1 cellular context compared by ENCODE assay signal in the genomic region with DNA sequence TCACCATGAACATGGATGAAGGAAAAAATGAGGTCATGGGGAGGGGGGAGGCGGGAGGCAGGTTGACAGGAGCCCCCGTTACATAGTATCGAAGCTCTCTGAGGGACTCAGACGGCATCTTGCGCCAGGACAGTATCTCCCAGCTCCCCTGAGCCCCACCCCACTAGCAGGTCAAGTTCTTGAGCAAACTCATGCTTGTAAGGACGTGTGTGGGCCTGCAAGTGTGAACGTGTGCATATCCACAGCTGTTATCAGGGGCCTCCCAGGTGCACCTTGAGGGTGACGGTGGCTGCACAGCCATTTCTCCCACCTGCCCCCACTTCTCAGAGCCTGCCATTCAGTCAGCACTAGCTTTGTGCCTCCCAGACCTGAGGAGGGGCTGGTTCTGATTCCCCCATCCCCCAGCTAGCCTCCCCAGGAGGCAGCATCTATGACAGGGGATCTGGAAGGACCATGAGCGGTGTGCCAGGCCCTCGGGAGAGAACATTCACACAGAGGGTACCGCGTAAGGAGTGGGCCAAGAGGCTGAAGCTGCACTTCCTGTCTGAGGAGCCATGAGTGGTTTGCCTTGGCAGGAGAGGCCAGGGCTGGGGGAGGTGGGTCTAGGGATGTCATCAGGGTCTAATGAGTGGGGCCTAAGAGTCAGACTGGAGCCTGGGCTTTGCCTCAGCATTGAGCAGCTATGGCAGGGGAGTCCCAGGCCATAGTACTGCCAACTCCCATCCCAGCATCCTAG.
TF ChIP-seq lines count a peak whose summit lies in the region.

No MANE protein-coding gene starts in this region.

TF ChIP-seq in IMR-90, 13 proteins besides CTCF, POLR2A, EP300 and RAD21:
- TF ChIP-seq CEBPB (IDR thresholded peaks at IDR 0.05; ENCODE audit: low read depth, low read length) (no peak), BHLHE40 (IDR thresholded peaks at IDR 0.05; ENCODE audit: low read depth, low read length) (no peak), NFE2L2 (IDR thresholded peaks at IDR 0.05; ENCODE audit: low read depth, low read length) (no peak), RFX5 (IDR thresholded peaks at IDR 0.05; ENCODE audit: low read depth, low read length) (no peak), CHD1 (IDR thresholded peaks at IDR 0.05; ENCODE audit: low read depth, low read length) (no peak), RCOR1 (IDR thresholded peaks at IDR 0.05; ENCODE audit: insufficient replicate concordance, low read length) (no peak), FOS (IDR thresholded peaks at IDR 0.05; ENCODE audit: low read depth, low read length) (no peak)
- TF ChIP-seq, protein P1, sequence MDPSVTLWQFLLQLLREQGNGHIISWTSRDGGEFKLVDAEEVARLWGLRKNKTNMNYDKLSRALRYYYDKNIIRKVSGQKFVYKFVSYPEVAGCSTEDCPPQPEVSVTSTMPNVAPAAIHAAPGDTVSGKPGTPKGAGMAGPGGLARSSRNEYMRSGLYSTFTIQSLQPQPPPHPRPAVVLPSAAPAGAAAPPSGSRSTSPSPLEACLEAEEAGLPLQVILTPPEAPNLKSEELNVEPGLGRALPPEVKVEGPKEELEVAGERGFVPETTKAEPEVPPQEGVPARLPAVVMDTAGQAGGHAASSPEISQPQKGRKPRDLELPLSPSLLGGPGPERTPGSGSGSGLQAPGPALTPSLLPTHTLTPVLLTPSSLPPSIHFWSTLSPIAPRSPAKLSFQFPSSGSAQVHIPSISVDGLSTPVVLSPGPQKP (IDR thresholded peaks at IDR 0.05; ENCODE audit: borderline replicate concordance, low read depth, low read length) = no peak
